ENCODE assay signal across 10 cellular contexts in genomic region chr4:70801265-70801809, GRCh38. TPM values are rescaled to one million over a fixed set of nuclear protein-coding genes. Genes with fewer than 3 reads are reported as not detected.
DNase-seq lines count a peak whose midpoint lies in the region; ATAC-seq lines count a peak whose summit lies in the region.
"Had no signal": no experiment of that assay in that cellular context is flagged by ENCODE, and none has a peak within 500 bp of the region (broad histone marks: within the 10 kb centered on the region; RNA-seq: fewer than 3 reads in every experiment).

No MANE protein-coding gene starts in this region.

- no peak for DNase-seq in activated naive CD4-positive, alpha-beta T cell treated with Interleukin-2 at 50 U/mL for 16 hours
- DNase-seq in NCI-H510A treated with DMSO at 0.1 percent for 48 hours (lab: John Stamatoyannopoulos, UW) (peak; percentile 41), posterior cingulate gyrus (no peak), OCI-M2 (lab: John Stamatoyannopoulos, UW; ENCODE audit: unreplicated experiment) (no peak), A172 (ENCODE audit: low spot score) (no peak)
- peak; percentile 4 to 38 for DNase-seq in stimulated activated naive CD8-positive, alpha-beta T cell treated with anti-CD3 and anti-CD28 coated beads, Interleukin-15, amount 100 ng/mL, for 72 hours
- DNase-seq: erythroblast, SW 1271 had no signal

- H3K4me3 Mint-ChIP-seq in activated naive CD4-positive, alpha-beta T cell treated with anti-CD3 and anti-CD28 coated beads, Interleukin-2, amount 50 U/mL, for 24 hours, result no peak overlapping the region
- no peak overlapping the region for H3K4me3 Mint-ChIP-seq in stimulated activated naive CD8-positive, alpha-beta T cell treated with anti-CD3 and anti-CD28 coated beads, Interleukin-15, amount 100 ng/mL, for 72 hours

- H3K9me3 Mint-ChIP-seq in activated naive CD4-positive, alpha-beta T cell treated with anti-CD3 and anti-CD28 coated beads, Interleukin-2, amount 50 U/mL, for 24 hours, result no peaks in the 10 kb centered on the region
- no peaks in the 10 kb centered on the region for H3K9me3 Mint-ChIP-seq in stimulated activated naive CD8-positive, alpha-beta T cell treated with anti-CD3 and anti-CD28 coated beads, Interleukin-15, amount 100 ng/mL, for 72 hours

- H3K36me3 Mint-ChIP-seq in activated naive CD4-positive, alpha-beta T cell treated with anti-CD3 and anti-CD28 coated beads, Interleukin-2, amount 50 U/mL, for 24 hours, result peaks cover 4% of the 10 kb centered on the region

- intact Hi-C loops in posterior cingulate gyrus (cut with DNase I), result no loop called here

- peaks cover 19% of the 10 kb centered on the region for H3K4me1 Mint-ChIP-seq in activated naive CD4-positive, alpha-beta T cell treated with anti-CD3 and anti-CD28 coated beads, Interleukin-2, amount 50 U/mL, for 24 hours
- H3K4me1 Mint-ChIP-seq in stimulated activated naive CD8-positive, alpha-beta T cell treated with anti-CD3 and anti-CD28 coated beads, Interleukin-15, amount 100 ng/mL, for 72 hours, result peaks cover 17% of the 10 kb centered on the region

- no peaks in the 10 kb centered on the region for H3K27me3 Mint-ChIP-seq in activated naive CD4-positive, alpha-beta T cell treated with anti-CD3 and anti-CD28 coated beads, Interleukin-2, amount 50 U/mL, for 24 hours
- H3K27me3 Mint-ChIP-seq in stimulated activated naive CD8-positive, alpha-beta T cell treated with anti-CD3 and anti-CD28 coated beads, Interleukin-15, amount 100 ng/mL, for 72 hours, result no peaks in the 10 kb centered on the region

- ATAC-seq in HG02642 (IDR thresholded peaks at IDR 0.05; ENCODE audit: poor library complexity, unreplicated experiment), result peak; percentile 72
- peak; percentile 97 for ATAC-seq in stimulated activated naive CD8-positive, alpha-beta T cell treated with anti-CD3 and anti-CD28 coated beads, Interleukin-15, amount 100 ng/mL, for 72 hours

- H3K27ac Mint-ChIP-seq in activated naive CD4-positive, alpha-beta T cell treated with anti-CD3 and anti-CD28 coated beads, Interleukin-2, amount 50 U/mL, for 24 hours, result peak overlapping the region; percentile 71
- H3K27ac Mint-ChIP-seq in stimulated activated naive CD8-positive, alpha-beta T cell treated with anti-CD3 and anti-CD28 coated beads, Interleukin-15, amount 100 ng/mL, for 72 hours, result peak overlapping the region in 1 of 2 donors; percentile 63

RNA-seq across cellular contexts. Expression of gene GRSF1, which starts 38.4 kb away (rescaled TPM):
- 75.8 and 83.9 TPM in 2 replicates for total RNA-seq in A172 (2014; rRNA removed; shearing (Covaris generic))

Comparison
In these comparisons a context has a peak if more than half of its experiments do, and no peak if none do; other contexts are left out.
1. DNase-seq: peak in NCI-H510A treated with DMSO at 0.1 percent for 48 hours (single experiment) and stimulated activated naive CD8-positive, alpha-beta T cell treated with anti-CD3 and anti-CD28 coated beads, Interleukin-15, amount 100 ng/mL, for 72 hours (2 of 2); none in activated naive CD4-positive, alpha-beta T cell treated with Interleukin-2 at 50 U/mL for 16 hours (single experiment), posterior cingulate gyrus (0 of 10), OCI-M2 (single experiment) and A172 (single experiment).